Comparison of ENCODE assay signal across 17 cellular contexts in the genomic region with DNA sequence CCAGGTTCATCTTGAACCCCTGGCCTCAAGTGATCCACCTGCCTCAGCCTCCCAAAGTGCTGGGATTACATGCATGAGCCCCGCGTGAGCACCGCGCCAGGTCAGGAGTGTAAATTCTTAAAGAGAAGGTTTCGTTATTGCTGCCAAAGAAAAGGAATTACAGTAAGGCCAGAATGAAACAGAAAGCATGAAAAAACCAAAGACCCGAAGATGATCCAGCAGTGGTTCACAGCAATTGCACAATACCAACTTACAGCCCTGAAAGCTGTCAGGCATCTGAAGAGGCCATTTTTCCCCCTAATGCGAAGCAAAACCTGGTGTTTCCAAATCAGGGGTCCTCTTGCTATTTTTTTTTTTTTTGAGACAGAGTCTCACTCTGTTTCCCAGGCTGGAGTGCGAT. TPM values are rescaled to one million over a fixed set of nuclear protein-coding genes. Genes with fewer than 3 reads are reported as not detected.
DNase-seq lines count a peak whose midpoint lies in the region; ATAC-seq and TF ChIP-seq lines count a peak whose summit lies in the region.
"Had no signal": no experiment of that assay in that cellular context is flagged by ENCODE, and none has a peak within 500 bp of the region (broad histone marks: within the 10 kb centered on the region; RNA-seq: fewer than 3 reads in every experiment).

No MANE protein-coding gene starts in this region.

- H3K4me1 ChIP-seq in neutrophil (ENCODE audit: control insufficient read depth in 1 of 2, insufficient read depth in 1 of 2, low read depth in 1 of 2, low read length in 1 of 2) (peaks cover 8 to 11% of the 10 kb centered on the region in 2 experiments), Peyer's patch (no peaks in the 10 kb centered on the region)
- H3K4me1 ChIP-seq: SJSA1 had no signal

- H3K9me3 ChIP-seq in neutrophil, result no peaks in the 10 kb centered on the region
- H3K9me3 ChIP-seq in Peyer's patch, result no peaks in the 10 kb centered on the region
- H3K9me3 ChIP-seq: gastroesophageal sphincter, SJSA1 had no signal

- H3K27ac ChIP-seq in neutrophil, result peak overlapping the region; percentile 61
- H3K27ac ChIP-seq in Peyer's patch, result no peak overlapping the region
- H3K27ac ChIP-seq: brain microvascular endothelial cell, gastroesophageal sphincter, SJSA1 had no signal

- H3K4me3 ChIP-seq in neutrophil (ENCODE audit: low read depth in 1 of 2, low read length in 1 of 2) (no peak overlapping the region), Peyer's patch (no peak overlapping the region)
- H3K4me3 ChIP-seq: gastroesophageal sphincter, SJSA1 had no signal

- TF ChIP-seq CTCF in neutrophil (IDR thresholded peaks at IDR 0.05) (no peak), Peyer's patch (IDR thresholded peaks at IDR 0.05) (no peak)

- no peaks in the 10 kb centered on the region for H3K27me3 ChIP-seq in neutrophil
- H3K27me3 ChIP-seq in Peyer's patch, result no peaks in the 10 kb centered on the region
- H3K27me3 ChIP-seq: brain microvascular endothelial cell, gastroesophageal sphincter, SJSA1 had no signal

- no peak for TF ChIP-seq POLR2A in Peyer's patch (IDR thresholded peaks at IDR 0.05)

- peaks cover 86% of the 10 kb centered on the region for H3K36me3 ChIP-seq in neutrophil
- H3K36me3 ChIP-seq in Peyer's patch, result peaks cover 0 to 70% (median 0%) of the 10 kb centered on the region in 3 donors

- ATAC-seq in HG03342 (IDR thresholded peaks at IDR 0.05; ENCODE audit: unreplicated experiment), result no peak
- ATAC-seq: activated T-helper 17 cell treated with anti-CD3 and anti-CD28 coated beads, Interleukin-2, amount 50 U/mL, for 72 hours; gastroesophageal sphincter had no signal

- peak; percentile 24 for DNase-seq in GM03348 (ENCODE audit: low spot score)
- DNase-seq in NOMO-1 treated with DMSO at 0.1 percent for 48 hours (lab: John Stamatoyannopoulos, UW; ENCODE audit: unreplicated experiment), result peak; percentile 83
- peak; percentile 16 for DNase-seq in dedifferentiated amniotic fluid mesenchymal stem cell (ENCODE audit: extremely low spot score)
- DNase-seq in NCI-H774 (lab: John Stamatoyannopoulos, UW), result no peak
- no peak for DNase-seq in Peyer's patch
- DNase-seq in activated T-cell treated with anti-CD3 and anti-CD28 coated beads for 4 hours, result no peak
- DNase-seq: activated CD4-positive, CD25-positive, alpha-beta regulatory T cell; activated naive CD8-positive, alpha-beta T cell treated with anti-CD3 and anti-CD28 coated beads for 36 hours; brain microvascular endothelial cell; DMS79; NCI-H1092; NCI-H2029 had no signal

RNA-seq across cellular contexts. Expression of a gene that starts 10.3 kb away (rescaled TPM):
- total RNA-seq in Peyer's patch, result 100 to 1,000 TPM in 2 of 4 donors, 10 to 100 TPM in 2; 84.4 to 155 (median 116) TPM

RNA-seq across cellular contexts. Expression of a gene that starts 20.6 kb away (rescaled TPM):
- 10 to 100 TPM; 20.5 to 41.3 (median 26.6) TPM for total RNA-seq in Peyer's patch

RNA-seq across cellular contexts. Expression of a gene that starts 25.6 kb away (rescaled TPM):
- total RNA-seq in Peyer's patch, result 1 to 10 TPM in 3 of 4 donors, under 1 TPM in 1; 0.57 to 2.1 (median 1.4) TPM

RNA-seq across cellular contexts. Expression of a gene that starts 37.1 kb away (rescaled TPM):
- 100 to 1,000 TPM in 3 of 4 donors, 10 to 100 TPM in 1; 69.3 to 250 (median 221) TPM for total RNA-seq in Peyer's patch

RNA-seq across cellular contexts. Expression of a gene that starts 48.3 kb away (rescaled TPM):
- 100 to 1,000 TPM in 1 of 4 donors, 10 to 100 TPM in 3; 73.4 to 105 (median 83.5) TPM for total RNA-seq in Peyer's patch

Comparison
In these comparisons a context has a peak if more than half of its experiments do, and no peak if none do; other contexts are left out.
1. DNase-seq: peak in GM03348 (single experiment), NOMO-1 treated with DMSO at 0.1 percent for 48 hours (single experiment) and dedifferentiated amniotic fluid mesenchymal stem cell (single experiment); none in NCI-H774 (single experiment), Peyer's patch (0 of 3) and activated T-cell treated with anti-CD3 and anti-CD28 coated beads for 4 hours (single experiment).